9 cellular contexts compared by ENCODE assay signal in genomic region chr17:2051388-2052237, GRCh38. TPM values are rescaled to one million over a fixed set of nuclear protein-coding genes. Genes with fewer than 3 reads are reported as not detected.
DNase-seq lines count a peak whose midpoint lies in the region; ATAC-seq and TF ChIP-seq lines count a peak whose summit lies in the region.
"Had no signal": no experiment of that assay in that cellular context is flagged by ENCODE, and none has a peak within 500 bp of the region (broad histone marks: within the 10 kb centered on the region; RNA-seq: fewer than 3 reads in every experiment).

No MANE protein-coding gene starts in this region.

- peaks cover 18% of the 10 kb centered on the region for H3K4me1 Mint-ChIP-seq in activated naive CD8-positive, alpha-beta T cell treated with anti-CD3 and anti-CD28 coated beads, Interleukin-2, amount 10 ng/mL, durations not matched to agents 7 days and 5 days
- peaks cover 11 to 26% of the 10 kb centered on the region in 2 donors for H3K4me1 Mint-ChIP-seq in natural killer cell

- POLR2A ChIA-PET in activated naive CD8-positive, alpha-beta T cell treated with anti-CD3 and anti-CD28 coated beads, Interleukin-2, amount 10 ng/mL, durations not matched to agents 7 days and 5 days (lab: Charles Lee), result interaction anchor here (0.6 to 2.1 kb wide), 6 partner anchors 194 to 341 kb away, joined by 3 to 6 read pairs (median 3); partner anchors contain the start of gene TSR1

- H3K4me3 ChIP-seq in heart right ventricle (peak overlapping the region in 9 of 10 donors; percentile 56 to 88 (median 58)), right atrium auricular region (peak overlapping the region in 1 of 2 donors; percentile 78), vagina (peak overlapping the region; percentile 57 to 95), BE2C (ENCODE audit: low read depth, low read length) (no peak overlapping the region)

- intact Hi-C loops in heart right ventricle (cut with DNase I) (loop anchor here in 5 of 10 donors (2.0 to 10.0 kb wide), 5 partner anchors 123 to 343 kb away; no protein-coding TSS in a partner anchor), natural killer cell (cut with micrococcal nuclease) (no loop called here), vagina (cut with DNase I) (loop anchor here (10.0 kb wide), 1 partner anchor 343 kb away; no protein-coding TSS in a partner anchor)

- H3K4me3 Mint-ChIP-seq in activated naive CD8-positive, alpha-beta T cell treated with anti-CD3 and anti-CD28 coated beads, Interleukin-2, amount 10 ng/mL, durations not matched to agents 7 days and 5 days, result peak overlapping the region; percentile 34
- H3K4me3 Mint-ChIP-seq in natural killer cell, result peak overlapping the region; percentile 81

- H3K4me1 ChIP-seq in heart right ventricle (peaks cover 18 to 58% (median 50%) of the 10 kb centered on the region in 9 donors), right atrium auricular region (peaks cover 0 to 58% of the 10 kb centered on the region in 2 donors), vagina (peaks cover 56% of the 10 kb centered on the region), BE2C (no peaks in the 10 kb centered on the region)

- H3K9me3 ChIP-seq in heart right ventricle, result no peaks in the 10 kb centered on the region
- no peaks in the 10 kb centered on the region for H3K9me3 ChIP-seq in right atrium auricular region
- no peaks in the 10 kb centered on the region for H3K9me3 ChIP-seq in vagina
- no peaks in the 10 kb centered on the region for H3K9me3 ChIP-seq in BE2C

- ATAC-seq in heart right ventricle, result no peak
- ATAC-seq in activated naive CD8-positive, alpha-beta T cell treated with anti-CD3 and anti-CD28 coated beads, Interleukin-2, amount 10 ng/mL, durations not matched to agents 7 days and 5 days (ENCODE audit: low read depth), result no peak
- no peak for ATAC-seq in natural killer cell

- H3K36me3 ChIP-seq in heart right ventricle, result peaks cover 0 to 4% (median 0%) of the 10 kb centered on the region in 9 donors
- no peaks in the 10 kb centered on the region for H3K36me3 ChIP-seq in right atrium auricular region
- no peaks in the 10 kb centered on the region for H3K36me3 ChIP-seq in vagina
- H3K36me3 ChIP-seq in BE2C, result no peaks in the 10 kb centered on the region

- no peak for TF ChIP-seq CTCF in heart right ventricle (IDR thresholded peaks at IDR 0.05)
- TF ChIP-seq CTCF in right atrium auricular region (IDR thresholded peaks at IDR 0.05), result no peak
- no peak for TF ChIP-seq CTCF in natural killer cell (IDR thresholded peaks at IDR 0.05)
- TF ChIP-seq CTCF in vagina (IDR thresholded peaks at IDR 0.05), result no peak
- TF ChIP-seq CTCF in BE2C (IDR thresholded peaks at IDR 0.05; ENCODE audit: low read depth, low read length), result no peak

- DNase-seq in heart right ventricle (no peak), right atrium auricular region (ENCODE audit: low spot score) (no peak), natural killer cell (no peak), vagina (ENCODE audit: extremely low spot score in 2 of 2) (no peak), BE2C (no peak), anterior cingulate cortex (lab: John Stamatoyannopoulos, UW) (no peak), caudate nucleus (lab: John Stamatoyannopoulos, UW) (no peak)
- DNase-seq in activated naive CD8-positive, alpha-beta T cell treated with anti-CD3 and anti-CD28 coated beads, Interleukin-2, amount 10 ng/mL, durations not matched to agents 7 days and 5 days, result no peak
- DNase-seq: DMS79 had no signal

- peak overlapping the region; percentile 44 for H3K27ac Mint-ChIP-seq in activated naive CD8-positive, alpha-beta T cell treated with anti-CD3 and anti-CD28 coated beads, Interleukin-2, amount 10 ng/mL, durations not matched to agents 7 days and 5 days
- peak overlapping the region; percentile 63 to 71 for H3K27ac Mint-ChIP-seq in natural killer cell

- no peaks in the 10 kb centered on the region for H3K9me3 Mint-ChIP-seq in activated naive CD8-positive, alpha-beta T cell treated with anti-CD3 and anti-CD28 coated beads, Interleukin-2, amount 10 ng/mL, durations not matched to agents 7 days and 5 days
- H3K9me3 Mint-ChIP-seq in natural killer cell, result no peaks in the 10 kb centered on the region

- H3K27me3 Mint-ChIP-seq in activated naive CD8-positive, alpha-beta T cell treated with anti-CD3 and anti-CD28 coated beads, Interleukin-2, amount 10 ng/mL, durations not matched to agents 7 days and 5 days, result peaks cover 18% of the 10 kb centered on the region
- peaks cover 0 to 4% of the 10 kb centered on the region in 2 donors for H3K27me3 Mint-ChIP-seq in natural killer cell (ENCODE audit: low read depth in 2 of 2)

- H3K36me3 Mint-ChIP-seq in activated naive CD8-positive, alpha-beta T cell treated with anti-CD3 and anti-CD28 coated beads, Interleukin-2, amount 10 ng/mL, durations not matched to agents 7 days and 5 days, result peaks cover 1% of the 10 kb centered on the region
- no peaks in the 10 kb centered on the region for H3K36me3 Mint-ChIP-seq in natural killer cell

- no peak for TF ChIP-seq POLR2A in vagina (IDR thresholded peaks at IDR 0.05)

- WGBS in heart right ventricle, 2 donors, result 17 to 27% methylated on average over 40 to 45 of the region's 45 CpGs

- H3K27ac ChIP-seq in heart right ventricle (peak overlapping the region in 6 of 10 donors; percentile 26 to 62 (median 39)), right atrium auricular region (peak overlapping the region in 1 of 2 donors; percentile 35), vagina (peak overlapping the region; percentile 24), caudate nucleus (ENCODE audit: low read depth, low read length) (no peak overlapping the region)

- peaks cover 0 to 72% (median 13%) of the 10 kb centered on the region in 7 donors for H3K27me3 ChIP-seq in heart right ventricle
- peaks cover 0 to 7% of the 10 kb centered on the region in 2 donors for H3K27me3 ChIP-seq in right atrium auricular region
- peaks cover 6% of the 10 kb centered on the region for H3K27me3 ChIP-seq in vagina
- H3K27me3 ChIP-seq in BE2C, result peaks cover 32% of the 10 kb centered on the region

RNA-seq across cellular contexts. Expression of gene HIC1, which starts 3.3 kb away (rescaled TPM):
- total RNA-seq in heart right ventricle (10 to 100 TPM in 7 of 10 donors, 1 to 10 TPM in 3; 3.5 to 37.5 (median 12.1) TPM), right atrium auricular region (10 to 100 TPM; 15.5 to 18.0 TPM), natural killer cell (10 to 100 TPM; 19.2 to 26.4 (median 20.7) TPM), vagina (33.1 TPM)
- 10 to 100 TPM in 1 of 2 donors, 1 to 10 TPM in 1; 8.3 to 14.3 TPM for polyA plus RNA-seq in heart right ventricle
- 10 to 100 TPM; 62.1 to 64.3 TPM for total RNA-seq in activated naive CD8-positive, alpha-beta T cell treated with anti-CD3 and anti-CD28 coated beads, Interleukin-2, amount 10 ng/mL, durations not matched to agents 7 days and 5 days
- 1.3 TPM for polyA plus RNA-seq in BE2C (2012; ENCODE audit: insufficient read depth, insufficient read length, low read depth)

RNA-seq across cellular contexts. Expression of gene OVCA2, which starts 9.8 kb away (rescaled TPM):
- total RNA-seq in heart right ventricle (10 to 100 TPM; 15.3 to 25.4 (median 17.6) TPM), right atrium auricular region (10 to 100 TPM; 29.6 to 31.7 TPM), natural killer cell (10 to 100 TPM; 27.9 to 33.8 (median 28.5) TPM), vagina (24.3 TPM)
- polyA plus RNA-seq in heart right ventricle, result 10 to 100 TPM; 43.3 to 47.5 TPM
- 10 to 100 TPM; 32.0 to 35.5 TPM for total RNA-seq in activated naive CD8-positive, alpha-beta T cell treated with anti-CD3 and anti-CD28 coated beads, Interleukin-2, amount 10 ng/mL, durations not matched to agents 7 days and 5 days
- 45.7 TPM for polyA plus RNA-seq in BE2C (2012; ENCODE audit: insufficient read depth, insufficient read length, low read depth)

RNA-seq across cellular contexts. Expression of gene DPH1, which starts 21.7 kb away (rescaled TPM):
- total RNA-seq in heart right ventricle, result 10 to 100 TPM; 22.8 to 40.0 (median 25.9) TPM
- polyA plus RNA-seq in heart right ventricle, result 10 to 100 TPM; 19.0 to 28.9 TPM
- 10 to 100 TPM; 17.2 to 21.6 TPM for total RNA-seq in right atrium auricular region
- 10 to 100 TPM; 45.7 to 46.4 TPM for total RNA-seq in activated naive CD8-positive, alpha-beta T cell treated with anti-CD3 and anti-CD28 coated beads, Interleukin-2, amount 10 ng/mL, durations not matched to agents 7 days and 5 days
- total RNA-seq in natural killer cell, result 10 to 100 TPM; 60.2 to 65.2 (median 63.2) TPM
- 43.0 TPM for total RNA-seq in vagina
- polyA plus RNA-seq in BE2C (2012; ENCODE audit: insufficient read depth, insufficient read length, low read depth), result 130 TPM

RNA-seq across cellular contexts. Expression of gene RTN4RL1, which starts 26.5 kb away (rescaled TPM):
- total RNA-seq in heart right ventricle (1 to 10 TPM in 9 of 10 donors, under 1 TPM in 1; 0.81 to 6.3 (median 2.5) TPM), right atrium auricular region (1 to 10 TPM; 1.8 to 5.0 TPM), natural killer cell (under 1 TPM in 2 of 3 donors, not detected in 1; 0.15 to 0.23 TPM), vagina (3.7 TPM)
- polyA plus RNA-seq in heart right ventricle, result 1 to 10 TPM; 3.0 to 3.1 TPM
- total RNA-seq in activated naive CD8-positive, alpha-beta T cell treated with anti-CD3 and anti-CD28 coated beads, Interleukin-2, amount 10 ng/mL, durations not matched to agents 7 days and 5 days, result under 1 TPM; 0.22 to 0.45 TPM
- 4.8 TPM for polyA plus RNA-seq in BE2C (2012; ENCODE audit: insufficient read depth, insufficient read length, low read depth)
